Comparison of ENCODE assay signal across 8 cellular contexts in the genomic region with DNA sequence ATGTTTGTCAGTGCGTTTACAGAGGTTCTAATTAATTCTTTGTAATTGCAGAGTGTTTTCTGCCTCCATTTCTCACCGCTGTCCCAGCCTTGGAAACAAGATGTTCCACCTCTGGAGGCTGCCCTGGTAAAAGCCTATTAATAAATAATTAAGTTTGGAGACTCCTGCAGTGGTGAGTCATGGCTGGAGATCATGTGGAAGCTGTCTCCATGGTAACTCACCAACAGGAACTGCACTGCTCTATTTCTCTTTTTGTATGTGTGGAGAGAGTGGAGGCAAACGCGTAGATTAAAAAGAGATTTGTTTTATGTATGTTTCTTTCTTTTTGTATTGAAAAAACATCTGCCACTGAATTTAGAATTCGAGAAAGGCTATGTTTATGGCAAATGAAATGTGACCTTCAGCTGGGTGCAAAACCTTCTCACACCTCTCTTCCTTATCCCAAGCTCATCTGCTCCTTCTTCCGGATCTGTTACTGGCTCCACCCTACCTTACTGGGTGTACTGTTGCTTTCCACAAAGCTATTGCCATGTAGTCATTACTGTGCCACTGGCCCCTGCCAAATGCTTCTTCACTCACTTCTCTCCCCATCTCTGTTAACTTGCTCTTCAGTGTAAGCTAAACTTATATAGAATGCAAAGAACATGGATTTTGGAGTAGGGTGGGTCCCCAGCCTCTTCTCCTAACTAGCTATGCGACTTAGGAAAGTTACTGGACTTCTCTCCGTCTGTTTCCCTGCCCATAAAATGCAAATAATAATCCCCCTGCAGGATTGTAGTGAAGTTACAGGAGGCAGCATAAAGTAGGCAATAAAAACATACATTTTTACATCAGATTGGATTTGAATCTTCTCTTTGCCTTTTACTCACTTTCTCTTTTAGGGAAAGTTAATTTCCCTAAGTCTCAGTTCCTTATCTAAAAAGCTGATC.
A peak's percentile ranks its signal among the peaks of the same experiment; 100 is the strongest.
DNase-seq lines count a peak whose midpoint lies in the region; ATAC-seq and TF ChIP-seq lines count a peak whose summit lies in the region.

No MANE protein-coding gene starts in this region.

- H3K27ac ChIP-seq in lower lobe of right lung, result no peak overlapping the region
- no peak overlapping the region for H3K27ac ChIP-seq in effector memory CD4-positive, alpha-beta T cell (ENCODE audit: insufficient read depth, low read length, poor library complexity, severe bottlenecking)

- BruUV-seq in MCF 10A (replicated peaks; lab: Mats Ljungman, UMichigan), result no TSS peak

- no peaks in the 10 kb centered on the region for H3K9me3 ChIP-seq in lower lobe of right lung
- no peaks in the 10 kb centered on the region for H3K9me3 ChIP-seq in effector memory CD4-positive, alpha-beta T cell (ENCODE audit: control insufficient read depth, low read length)

- no peaks in the 10 kb centered on the region for H3K4me1 ChIP-seq in lower lobe of right lung
- H3K4me1 ChIP-seq in effector memory CD4-positive, alpha-beta T cell (ENCODE audit: control insufficient read depth, insufficient read depth, low read length, poor library complexity, severe bottlenecking), result no peaks in the 10 kb centered on the region

- no peaks in the 10 kb centered on the region for H3K27me3 Mint-ChIP-seq in MCF 10A (ENCODE audit: insufficient read depth, unreplicated experiment)

- CTCF ChIA-PET in BJ (lab: Yijun Ruan, JAX) (interaction anchor here (0.9 to 1.1 kb wide), 2 partner anchors 15 to 18 kb away, joined by 3 to 4 read pairs; no protein-coding TSS in a partner anchor), MCF 10A (lab: Yijun Ruan, JAX) (interaction anchor here (0.7 to 1.8 kb wide), 4 partner anchors 125 to 562 kb away, joined by 3 to 5 read pairs (median 3); no protein-coding TSS in a partner anchor)

- POLR2A ChIA-PET in BJ (lab: Charles Lee) (no interaction called here), MCF 10A (lab: Yijun Ruan, JAX) (no interaction called here)

- peak; percentile 67 to 74 for ATAC-seq in lower lobe of right lung
- ATAC-seq in GM21447 (IDR thresholded peaks at IDR 0.05; ENCODE audit: unreplicated experiment), result no peak

- intact Hi-C loops in MCF 10A (cut with micrococcal nuclease) (no loop called here), lower lobe of right lung (cut with DNase I) (no loop called here)

- peak overlapping the region; percentile 28 for H3K4me3 Mint-ChIP-seq in MCF 10A (ENCODE audit: unreplicated experiment)

- no peak overlapping the region for H3K4me3 ChIP-seq in BJ (ENCODE audit: low read depth, low read length)
- no peak overlapping the region for H3K4me3 ChIP-seq in lower lobe of right lung
- H3K4me3 ChIP-seq in effector memory CD4-positive, alpha-beta T cell (ENCODE audit: insufficient read depth, low read depth, low read length, poor library complexity, severe bottlenecking), result no peak overlapping the region

- no peaks in the 10 kb centered on the region for H3K27me3 ChIP-seq in BJ (ENCODE audit: control insufficient read depth, insufficient read depth, low read length)
- no peaks in the 10 kb centered on the region for H3K27me3 ChIP-seq in lower lobe of right lung (ENCODE audit: low read depth)
- peaks cover 4% of the 10 kb centered on the region for H3K27me3 ChIP-seq in effector memory CD4-positive, alpha-beta T cell (replicated peaks; ENCODE audit: control insufficient read depth, insufficient read depth, low read length, poor library complexity, severe bottlenecking)

- no peak for TF ChIP-seq CTCF in BJ (IDR thresholded peaks at IDR 0.05; ENCODE audit: insufficient read depth, low read depth, low read length)
- peak; percentile 8 for TF ChIP-seq CTCF in MCF 10A (IDR thresholded peaks at IDR 0.05; ENCODE audit: unreplicated experiment)
- no peak for TF ChIP-seq CTCF in lower lobe of right lung (IDR thresholded peaks at IDR 0.05)

- peak overlapping the region; percentile 90 for H3K27ac Mint-ChIP-seq in MCF 10A (ENCODE audit: low read depth, unreplicated experiment)

- peaks cover 10% of the 10 kb centered on the region for H3K4me1 Mint-ChIP-seq in MCF 10A (ENCODE audit: insufficient read depth, unreplicated experiment)

- no peaks in the 10 kb centered on the region for H3K9me3 Mint-ChIP-seq in MCF 10A (ENCODE audit: unreplicated experiment)

- H3K36me3 ChIP-seq in BJ (ENCODE audit: control insufficient read depth, insufficient read depth, low read length) (no peaks in the 10 kb centered on the region), lower lobe of right lung (no peaks in the 10 kb centered on the region)
- H3K36me3 ChIP-seq in effector memory CD4-positive, alpha-beta T cell (ENCODE audit: control insufficient read depth, insufficient read depth, low read length), result no peaks in the 10 kb centered on the region

- DNase-seq in BJ (ENCODE audit: low read depth), result peak; percentile 40
- peak; percentile 38 for DNase-seq in NCI-H1105 (lab: John Stamatoyannopoulos, UW)
- DNase-seq in MCF 10A (ENCODE audit: unreplicated experiment), result peak; percentile 55
- DNase-seq in lower lobe of right lung, result no peak
- no peak for DNase-seq in effector CD4-positive, alpha-beta T cell
- no peak for DNase-seq in effector memory CD4-positive, alpha-beta T cell
- DNase-seq in mesenteric fat pad (ENCODE audit: low spot score), result no peak

- H3K36me3 Mint-ChIP-seq in MCF 10A (ENCODE audit: insufficient read depth, unreplicated experiment), result no peaks in the 10 kb centered on the region

Comparison
In these comparisons a context has a peak if more than half of its experiments do, and no peak if none do; other contexts are left out.
1. DNase-seq: peak in BJ (single experiment), NCI-H1105 (single experiment) and MCF 10A (single experiment); none in lower lobe of right lung (single experiment), effector CD4-positive, alpha-beta T cell (single experiment), effector memory CD4-positive, alpha-beta T cell (0 of 3) and mesenteric fat pad (single experiment).